In the genomic region with DNA sequence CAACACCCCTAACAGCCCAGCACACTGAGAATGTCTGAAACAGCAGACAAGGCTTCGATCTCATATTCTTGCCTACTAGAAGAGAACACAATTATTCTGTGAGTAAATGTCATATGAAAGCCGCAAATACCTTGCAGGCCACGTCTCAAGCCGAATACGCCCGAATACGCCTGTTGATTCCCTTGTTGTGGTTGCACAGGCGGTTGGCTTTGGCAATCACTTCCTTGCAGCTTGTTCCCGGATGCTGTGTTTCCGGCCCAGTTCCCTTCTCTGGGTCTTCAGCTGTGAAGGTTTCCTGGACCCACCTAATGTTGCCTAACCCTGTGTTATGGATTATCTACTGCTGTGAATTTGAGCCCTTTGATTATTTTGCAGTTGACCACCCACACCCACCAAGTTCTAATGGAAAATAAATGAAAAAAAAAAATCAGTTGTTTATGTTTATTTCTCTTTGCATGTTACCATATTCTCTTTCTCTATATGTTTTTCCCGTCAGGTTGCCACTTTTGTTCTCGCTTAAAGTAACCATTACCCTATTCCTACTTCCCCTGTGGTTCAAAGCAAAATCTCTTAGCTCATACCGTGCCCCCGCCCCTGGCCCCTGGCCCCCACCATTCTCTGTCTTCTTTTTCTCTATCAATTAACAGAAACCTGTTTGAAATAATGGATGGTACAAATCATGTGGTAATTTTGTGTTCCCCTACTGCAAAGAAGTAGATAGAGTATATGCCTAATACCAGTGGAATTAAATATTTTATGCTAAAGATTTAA, we compare ENCODE assay signal across 8 cellular contexts.
DNase-seq lines count a peak whose midpoint lies in the region; ATAC-seq and TF ChIP-seq lines count a peak whose summit lies in the region.
"Had no signal": no experiment of that assay in that cellular context is flagged by ENCODE, and none has a peak within 500 bp of the region (broad histone marks: within the 10 kb centered on the region; RNA-seq: fewer than 3 reads in every experiment).

No MANE protein-coding gene starts in this region.

- ATAC-seq in HG03342 (IDR thresholded peaks at IDR 0.05; ENCODE audit: unreplicated experiment) (peak; percentile 64), heart left ventricle (peak; percentile 80 to 97 (median 86))

- no peak for TF ChIP-seq POLR2A in heart left ventricle (IDR thresholded peaks at IDR 0.05)

- DNase-seq in activated CD4-positive, alpha-beta T cell treated with anti-CD3 and anti-CD28 coated beads, Interleukin-2, amount 50 U/mL, for 48 hours, result peak; percentile 41 to 47
- DNase-seq in heart left ventricle (peak; percentile 48 to 79 (median 57)), NCI-H128 (lab: John Stamatoyannopoulos, UW; ENCODE audit: unreplicated experiment) (no peak), NCI-H1105 treated with DMSO at 0.1 percent for 48 hours (lab: John Stamatoyannopoulos, UW) (no peak), foreskin melanocyte (no peak)
- peak; percentile 8 to 10 for DNase-seq in stimulated activated CD8-positive, alpha-beta memory T cell treated with anti-CD3 and anti-CD28 coated beads, Interleukin-7, amount 100 ng/mL, for 4 hours (ENCODE audit: low read depth in 2 of 2)

- no peak for TF ChIP-seq CTCF in heart left ventricle (IDR thresholded peaks at IDR 0.05)

- H3K4me3 ChIP-seq in heart left ventricle, result peak overlapping the region in 5 of 12 donors; percentile 4 to 36 (median 11)
- H3K4me3 ChIP-seq: skin epidermis had no signal

- peaks cover 0 to 7% (median 0%) of the 10 kb centered on the region in 12 donors for H3K4me1 ChIP-seq in heart left ventricle

- H3K27me3 ChIP-seq in heart left ventricle, result no peaks in the 10 kb centered on the region

- H3K36me3 ChIP-seq in heart left ventricle, result no peaks in the 10 kb centered on the region

- H3K27ac ChIP-seq in heart left ventricle, result peak overlapping the region in 8 of 12 donors; percentile 4 to 68 (median 39)

- intact Hi-C loops in heart left ventricle (cut with DNase I), result no loop called here

- no peaks in the 10 kb centered on the region for H3K9me3 ChIP-seq in heart left ventricle

- 59 to 63% (median 62%) methylated on average over 14 of the region's 14 CpGs for WGBS in heart left ventricle, 4 donors

Comparison
In these comparisons a context has a peak if more than half of its experiments do, and no peak if none do; other contexts are left out.
1. DNase-seq: peak in activated CD4-positive, alpha-beta T cell treated with anti-CD3 and anti-CD28 coated beads, Interleukin-2, amount 50 U/mL, for 48 hours (2 of 2), heart left ventricle (5 of 5) and stimulated activated CD8-positive, alpha-beta memory T cell treated with anti-CD3 and anti-CD28 coated beads, Interleukin-7, amount 100 ng/mL, for 4 hours (2 of 2); none in NCI-H128 (single experiment), NCI-H1105 treated with DMSO at 0.1 percent for 48 hours (single experiment) and foreskin melanocyte (single experiment).